9 cellular contexts compared by ENCODE assay signal in genomic region chr4:136637071-136637777, GRCh38.
DNase-seq lines count a peak whose midpoint lies in the region; ATAC-seq and TF ChIP-seq lines count a peak whose summit lies in the region.
"Had no signal": no experiment of that assay in that cellular context is flagged by ENCODE, and none has a peak within 500 bp of the region (broad histone marks: within the 10 kb centered on the region; RNA-seq: fewer than 3 reads in every experiment).

No MANE protein-coding gene starts in this region.

- no peak overlapping the region for H2AFZ ChIP-seq in DND-41 (ENCODE audit: low read depth, low read length)

- TF ChIP-seq CTCF in DND-41 (IDR thresholded peaks at IDR 0.05; ENCODE audit: borderline replicate concordance, extremely low read depth, low read length, poor library complexity, severe bottlenecking) (peak; percentile 50), HFF-Myc (IDR thresholded peaks at IDR 0.05; ENCODE audit: low read depth, low read length, missing control alignments) (peak; percentile 20), VCaP (conservative IDR thresholded peaks at IDR 0.05) (peak; percentile 66), tibial artery (IDR thresholded peaks at IDR 0.05) (no peak), suprapubic skin (IDR thresholded peaks at IDR 0.05) (no peak)

- H3K9ac ChIP-seq in DND-41 (ENCODE audit: low read depth, low read length): no peak overlapping the region

- no peaks in the 10 kb centered on the region for H3K36me3 Mint-ChIP-seq in activated CD4-positive, alpha-beta T cell treated with anti-CD3 and anti-CD28 coated beads, Interleukin-2, amount 10 ng/mL, durations not matched to agents 24 days and 14 days (ENCODE audit: low read depth)
- no peaks in the 10 kb centered on the region for H3K36me3 Mint-ChIP-seq in activated CD4-positive, alpha-beta T cell treated with anti-CD3 and anti-CD28 coated beads, Interleukin-2, amount 10 ng/mL, durations not matched to agents 7 days and 5 days (ENCODE audit: low read depth)

- WGBS in suprapubic skin: 78% methylated on average over 9 of the region's 9 CpGs

- H3K27me3 ChIP-seq in DND-41 (ENCODE audit: insufficient read depth, low read length, poor library complexity): no peaks in the 10 kb centered on the region
- no peaks in the 10 kb centered on the region for H3K27me3 ChIP-seq in tibial artery
- no peaks in the 10 kb centered on the region for H3K27me3 ChIP-seq in suprapubic skin

- no peaks in the 10 kb centered on the region for H3K79me2 ChIP-seq in DND-41 (ENCODE audit: insufficient read depth, low read length)

- no peaks in the 10 kb centered on the region for H4K20me1 ChIP-seq in DND-41 (ENCODE audit: insufficient read depth, low read length)

- H3K4me2 ChIP-seq in DND-41 (ENCODE audit: insufficient read depth, low read length): no peak overlapping the region

- H3K27me3 Mint-ChIP-seq in activated CD4-positive, alpha-beta T cell treated with anti-CD3 and anti-CD28 coated beads, Interleukin-2, amount 10 ng/mL, durations not matched to agents 24 days and 14 days: no peaks in the 10 kb centered on the region
- H3K27me3 Mint-ChIP-seq in activated CD4-positive, alpha-beta T cell treated with anti-CD3 and anti-CD28 coated beads, Interleukin-2, amount 10 ng/mL, durations not matched to agents 7 days and 5 days: no peaks in the 10 kb centered on the region

- no peaks in the 10 kb centered on the region for H3K9me3 Mint-ChIP-seq in activated CD4-positive, alpha-beta T cell treated with anti-CD3 and anti-CD28 coated beads, Interleukin-2, amount 10 ng/mL, durations not matched to agents 24 days and 14 days
- no peaks in the 10 kb centered on the region for H3K9me3 Mint-ChIP-seq in activated CD4-positive, alpha-beta T cell treated with anti-CD3 and anti-CD28 coated beads, Interleukin-2, amount 10 ng/mL, durations not matched to agents 7 days and 5 days

- H3K27ac ChIP-seq in DND-41 (ENCODE audit: low read length): no peak overlapping the region
- H3K27ac ChIP-seq in VCaP: no peak overlapping the region
- H3K27ac ChIP-seq in tibial artery: no peak overlapping the region
- H3K27ac ChIP-seq in suprapubic skin: no peak overlapping the region

- no peak overlapping the region for H3K27ac Mint-ChIP-seq in activated CD4-positive, alpha-beta T cell treated with anti-CD3 and anti-CD28 coated beads, Interleukin-2, amount 10 ng/mL, durations not matched to agents 24 days and 14 days
- no peak overlapping the region for H3K27ac Mint-ChIP-seq in activated CD4-positive, alpha-beta T cell treated with anti-CD3 and anti-CD28 coated beads, Interleukin-2, amount 10 ng/mL, durations not matched to agents 7 days and 5 days

- POLR2A ChIA-PET in activated CD4-positive, alpha-beta T cell treated with anti-CD3 and anti-CD28 coated beads, Interleukin-2, amount 10 ng/mL, durations not matched to agents 7 days and 5 days (lab: Charles Lee): no interaction called here

- ATAC-seq in DND-41 (ENCODE audit: insufficient read depth, low read depth): no peak
- ATAC-seq: left cardiac atrium had no signal

- no peak for TF ChIP-seq EP300 in suprapubic skin (IDR thresholded peaks at IDR 0.05)

- no peaks in the 10 kb centered on the region for H3K4me1 ChIP-seq in DND-41 (ENCODE audit: insufficient read depth, low read length)
- no peaks in the 10 kb centered on the region for H3K4me1 ChIP-seq in tibial artery
- no peaks in the 10 kb centered on the region for H3K4me1 ChIP-seq in suprapubic skin

- intact Hi-C loops in tibial artery (cut with DNase I; ENCODE audit: low total_unique reads): no loop called here
- intact Hi-C loops in activated CD4-positive, alpha-beta T cell treated with anti-CD3 and anti-CD28 coated beads, Interleukin-2, amount 10 ng/mL, durations not matched to agents 24 days and 14 days (cut with micrococcal nuclease): no loop called here

- CTCF ChIA-PET in activated CD4-positive, alpha-beta T cell treated with anti-CD3 and anti-CD28 coated beads, Interleukin-2, amount 10 ng/mL, durations not matched to agents 7 days and 5 days (lab: Charles Lee): no interaction called here

- H3K4me3 ChIP-seq in DND-41 (ENCODE audit: low read depth in 1 of 2, low read length in 2 of 2) (no peak overlapping the region), HFF-Myc (replicated peaks; ENCODE audit: low read depth, low read length) (no peak overlapping the region), tibial artery (no peak overlapping the region), suprapubic skin (no peak overlapping the region)

- TF ChIP-seq POLR2A in suprapubic skin (IDR thresholded peaks at IDR 0.05): no peak

- H3K36me3 ChIP-seq in DND-41 (ENCODE audit: insufficient read depth, low read length) (no peaks in the 10 kb centered on the region), tibial artery (no peaks in the 10 kb centered on the region), suprapubic skin (no peaks in the 10 kb centered on the region)

- H3K4me3 Mint-ChIP-seq in activated CD4-positive, alpha-beta T cell treated with anti-CD3 and anti-CD28 coated beads, Interleukin-2, amount 10 ng/mL, durations not matched to agents 24 days and 14 days: no peak overlapping the region
- H3K4me3 Mint-ChIP-seq in activated CD4-positive, alpha-beta T cell treated with anti-CD3 and anti-CD28 coated beads, Interleukin-2, amount 10 ng/mL, durations not matched to agents 7 days and 5 days: no peak overlapping the region

- no peaks in the 10 kb centered on the region for H3K4me1 Mint-ChIP-seq in activated CD4-positive, alpha-beta T cell treated with anti-CD3 and anti-CD28 coated beads, Interleukin-2, amount 10 ng/mL, durations not matched to agents 24 days and 14 days
- H3K4me1 Mint-ChIP-seq in activated CD4-positive, alpha-beta T cell treated with anti-CD3 and anti-CD28 coated beads, Interleukin-2, amount 10 ng/mL, durations not matched to agents 7 days and 5 days: no peaks in the 10 kb centered on the region

- no peaks in the 10 kb centered on the region for H3K9me3 ChIP-seq in DND-41 (ENCODE audit: insufficient read depth, low read length, severe bottlenecking)
- H3K9me3 ChIP-seq in tibial artery: no peaks in the 10 kb centered on the region
- H3K9me3 ChIP-seq in suprapubic skin: no peaks in the 10 kb centered on the region

- DNase-seq in DND-41: peak; percentile 20
- no peak for DNase-seq in HFF-Myc (ENCODE audit: extremely low read depth, low read depth)
- DNase-seq in iPS-NIHi11 (ENCODE audit: low spot score): peak; percentile 44
- DNase-seq in tibial artery: no peak
- no peak for DNase-seq in suprapubic skin (ENCODE audit: low spot score in 2 of 2)
- no peak for DNase-seq in activated CD4-positive, alpha-beta T cell treated with anti-CD3 and anti-CD28 coated beads, Interleukin-2, amount 10 ng/mL, durations not matched to agents 24 days and 14 days
- DNase-seq in activated CD4-positive, alpha-beta T cell treated with anti-CD3 and anti-CD28 coated beads, Interleukin-2, amount 10 ng/mL, durations not matched to agents 7 days and 5 days: no peak
- DNase-seq: left cardiac atrium had no signal

Comparison
In these comparisons a context has a peak if more than half of its experiments do, and no peak if none do; other contexts are left out.
1. DNase-seq: peak in DND-41 (single experiment) and iPS-NIHi11 (single experiment); none in HFF-Myc (single experiment), tibial artery (0 of 2), suprapubic skin (0 of 2), activated CD4-positive, alpha-beta T cell treated with anti-CD3 and anti-CD28 coated beads, Interleukin-2, amount 10 ng/mL, durations not matched to agents 24 days and 14 days (single experiment) and activated CD4-positive, alpha-beta T cell treated with anti-CD3 and anti-CD28 coated beads, Interleukin-2, amount 10 ng/mL, durations not matched to agents 7 days and 5 days (single experiment).
2. CTCF ChIP-seq: peak in DND-41 (single experiment), HFF-Myc (single experiment) and VCaP (single experiment); none in tibial artery (0 of 2) and suprapubic skin (0 of 2).